ENCODE assay signal across 1 cellular context in the genomic region with DNA sequence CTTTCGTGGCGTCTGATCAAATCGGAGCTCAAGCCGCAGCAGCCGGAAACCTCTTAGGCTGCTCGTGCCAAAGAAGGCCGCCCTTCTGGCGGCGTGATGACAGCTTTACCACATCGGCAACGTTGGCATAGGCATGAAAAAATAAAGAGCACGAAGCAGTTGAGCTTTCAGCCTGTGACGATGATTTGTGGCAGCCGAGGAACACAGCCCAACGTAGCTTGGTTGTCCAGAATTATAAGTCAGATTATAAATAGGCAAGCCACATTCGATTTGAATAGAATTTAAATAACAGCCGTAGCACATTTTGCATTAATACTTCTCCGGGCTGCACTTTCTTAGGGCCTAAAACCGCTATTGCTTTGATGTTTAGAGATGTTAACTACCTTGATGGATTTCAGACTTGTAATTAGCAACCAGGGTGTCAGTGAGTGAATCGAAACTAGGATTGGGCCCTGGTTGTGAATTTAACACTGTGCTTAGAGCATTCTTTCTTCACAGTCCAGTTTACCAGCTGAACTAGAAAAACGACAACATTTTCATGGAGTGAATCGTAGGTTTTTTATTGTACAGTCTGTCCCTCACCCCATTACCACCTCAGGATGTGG.
TF ChIP-seq lines count a peak whose summit lies in the region.

No MANE protein-coding gene starts in this region.

TF ChIP-seq in K562, 482 proteins besides CTCF, POLR2A, EP300 and RAD21 (continued from another document):
- TF ChIP-seq, protein P1, sequence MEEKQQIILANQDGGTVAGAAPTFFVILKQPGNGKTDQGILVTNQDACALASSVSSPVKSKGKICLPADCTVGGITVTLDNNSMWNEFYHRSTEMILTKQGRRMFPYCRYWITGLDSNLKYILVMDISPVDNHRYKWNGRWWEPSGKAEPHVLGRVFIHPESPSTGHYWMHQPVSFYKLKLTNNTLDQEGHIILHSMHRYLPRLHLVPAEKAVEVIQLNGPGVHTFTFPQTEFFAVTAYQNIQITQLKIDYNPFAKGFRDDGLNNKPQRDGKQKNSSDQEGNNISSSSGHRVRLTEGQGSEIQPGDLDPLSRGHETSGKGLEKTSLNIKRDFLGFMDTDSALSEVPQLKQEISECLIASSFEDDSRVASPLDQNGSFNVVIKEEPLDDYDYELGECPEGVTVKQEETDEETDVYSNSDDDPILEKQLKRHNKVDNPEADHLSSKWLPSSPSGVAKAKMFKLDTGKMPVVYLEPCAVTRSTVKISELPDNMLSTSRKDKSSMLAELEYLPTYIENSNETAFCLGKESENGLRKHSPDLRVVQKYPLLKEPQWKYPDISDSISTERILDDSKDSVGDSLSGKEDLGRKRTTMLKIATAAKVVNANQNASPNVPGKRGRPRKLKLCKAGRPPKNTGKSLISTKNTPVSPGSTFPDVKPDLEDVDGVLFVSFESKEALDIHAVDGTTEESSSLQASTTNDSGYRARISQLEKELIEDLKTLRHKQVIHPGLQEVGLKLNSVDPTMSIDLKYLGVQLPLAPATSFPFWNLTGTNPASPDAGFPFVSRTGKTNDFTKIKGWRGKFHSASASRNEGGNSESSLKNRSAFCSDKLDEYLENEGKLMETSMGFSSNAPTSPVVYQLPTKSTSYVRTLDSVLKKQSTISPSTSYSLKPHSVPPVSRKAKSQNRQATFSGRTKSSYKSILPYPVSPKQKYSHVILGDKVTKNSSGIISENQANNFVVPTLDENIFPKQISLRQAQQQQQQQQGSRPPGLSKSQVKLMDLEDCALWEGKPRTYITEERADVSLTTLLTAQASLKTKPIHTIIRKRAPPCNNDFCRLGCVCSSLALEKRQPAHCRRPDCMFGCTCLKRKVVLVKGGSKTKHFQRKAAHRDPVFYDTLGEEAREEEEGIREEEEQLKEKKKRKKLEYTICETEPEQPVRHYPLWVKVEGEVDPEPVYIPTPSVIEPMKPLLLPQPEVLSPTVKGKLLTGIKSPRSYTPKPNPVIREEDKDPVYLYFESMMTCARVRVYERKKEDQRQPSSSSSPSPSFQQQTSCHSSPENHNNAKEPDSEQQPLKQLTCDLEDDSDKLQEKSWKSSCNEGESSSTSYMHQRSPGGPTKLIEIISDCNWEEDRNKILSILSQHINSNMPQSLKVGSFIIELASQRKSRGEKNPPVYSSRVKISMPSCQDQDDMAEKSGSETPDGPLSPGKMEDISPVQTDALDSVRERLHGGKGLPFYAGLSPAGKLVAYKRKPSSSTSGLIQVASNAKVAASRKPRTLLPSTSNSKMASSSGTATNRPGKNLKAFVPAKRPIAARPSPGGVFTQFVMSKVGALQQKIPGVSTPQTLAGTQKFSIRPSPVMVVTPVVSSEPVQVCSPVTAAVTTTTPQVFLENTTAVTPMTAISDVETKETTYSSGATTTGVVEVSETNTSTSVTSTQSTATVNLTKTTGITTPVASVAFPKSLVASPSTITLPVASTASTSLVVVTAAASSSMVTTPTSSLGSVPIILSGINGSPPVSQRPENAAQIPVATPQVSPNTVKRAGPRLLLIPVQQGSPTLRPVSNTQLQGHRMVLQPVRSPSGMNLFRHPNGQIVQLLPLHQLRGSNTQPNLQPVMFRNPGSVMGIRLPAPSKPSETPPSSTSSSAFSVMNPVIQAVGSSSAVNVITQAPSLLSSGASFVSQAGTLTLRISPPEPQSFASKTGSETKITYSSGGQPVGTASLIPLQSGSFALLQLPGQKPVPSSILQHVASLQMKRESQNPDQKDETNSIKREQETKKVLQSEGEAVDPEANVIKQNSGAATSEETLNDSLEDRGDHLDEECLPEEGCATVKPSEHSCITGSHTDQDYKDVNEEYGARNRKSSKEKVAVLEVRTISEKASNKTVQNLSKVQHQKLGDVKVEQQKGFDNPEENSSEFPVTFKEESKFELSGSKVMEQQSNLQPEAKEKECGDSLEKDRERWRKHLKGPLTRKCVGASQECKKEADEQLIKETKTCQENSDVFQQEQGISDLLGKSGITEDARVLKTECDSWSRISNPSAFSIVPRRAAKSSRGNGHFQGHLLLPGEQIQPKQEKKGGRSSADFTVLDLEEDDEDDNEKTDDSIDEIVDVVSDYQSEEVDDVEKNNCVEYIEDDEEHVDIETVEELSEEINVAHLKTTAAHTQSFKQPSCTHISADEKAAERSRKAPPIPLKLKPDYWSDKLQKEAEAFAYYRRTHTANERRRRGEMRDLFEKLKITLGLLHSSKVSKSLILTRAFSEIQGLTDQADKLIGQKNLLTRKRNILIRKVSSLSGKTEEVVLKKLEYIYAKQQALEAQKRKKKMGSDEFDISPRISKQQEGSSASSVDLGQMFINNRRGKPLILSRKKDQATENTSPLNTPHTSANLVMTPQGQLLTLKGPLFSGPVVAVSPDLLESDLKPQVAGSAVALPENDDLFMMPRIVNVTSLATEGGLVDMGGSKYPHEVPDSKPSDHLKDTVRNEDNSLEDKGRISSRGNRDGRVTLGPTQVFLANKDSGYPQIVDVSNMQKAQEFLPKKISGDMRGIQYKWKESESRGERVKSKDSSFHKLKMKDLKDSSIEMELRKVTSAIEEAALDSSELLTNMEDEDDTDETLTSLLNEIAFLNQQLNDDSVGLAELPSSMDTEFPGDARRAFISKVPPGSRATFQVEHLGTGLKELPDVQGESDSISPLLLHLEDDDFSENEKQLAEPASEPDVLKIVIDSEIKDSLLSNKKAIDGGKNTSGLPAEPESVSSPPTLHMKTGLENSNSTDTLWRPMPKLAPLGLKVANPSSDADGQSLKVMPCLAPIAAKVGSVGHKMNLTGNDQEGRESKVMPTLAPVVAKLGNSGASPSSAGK (IDR thresholded peaks at IDR 0.05), result peak; percentile 94
- TF ChIP-seq CBX3 (IDR thresholded peaks at IDR 0.05; ENCODE audit: borderline replicate concordance in 1 of 2, low read length in 2 of 2) (peak in 1 of 2 experiments; percentile 4; a peak in 1 of 3 replicates), MAX (CRISPR knock-in tag; IDR thresholded peaks at IDR 0.05) (0 out of 2 replicates have a peak, but pooled peaks have one; percentile 1), ZNF644 (tag; IDR thresholded peaks at IDR 0.05; ENCODE audit: low read depth) (peak; percentile 74; the same call in 1 of the 2 replicates), C11orf30 (IDR thresholded peaks at IDR 0.05; ENCODE audit: low read depth) (no peak), ZBTB17 (CRISPR knock-in tag; IDR thresholded peaks at IDR 0.05) (peak; percentile 15; the same call in 1 of the 2 replicates), PHF20 (IDR thresholded peaks at IDR 0.05; ENCODE audit: partially characterized antibody) (no peak), TARDBP (IDR thresholded peaks at IDR 0.05) (no peak), THAP7 (CRISPR knock-in tag; IDR thresholded peaks at IDR 0.05) (no peak), ZC3H4 (CRISPR knock-in tag; IDR thresholded peaks at IDR 0.05; ENCODE audit: borderline replicate concordance) (peak; percentile 16; the same call in 1 of the 2 replicates), NFATC3 (IDR thresholded peaks at IDR 0.05) (0 out of 2 replicates have a peak, but pooled peaks have one; percentile 8), NONO (IDR thresholded peaks at IDR 0.05; ENCODE audit: low read depth in 2 of 2, low read length in 1 of 2) (no peak), ZNF511 (CRISPR knock-in tag; IDR thresholded peaks at IDR 0.05) (peak; percentile 12; the same call in 1 of the 2 replicates), IFI16 (CRISPR knock-in tag; IDR thresholded peaks at IDR 0.05) (no peak), STAT5A (IDR thresholded peaks at IDR 0.05; ENCODE audit: borderline replicate concordance, low read length) (0 out of 2 replicates have a peak, but pooled peaks have one; percentile 20), FOXK1 (CRISPR knock-in tag; IDR thresholded peaks at IDR 0.05; ENCODE audit: borderline replicate concordance) (0 out of 2 replicates have a peak, but pooled peaks have one; percentile 4), KAT2B (IDR thresholded peaks at IDR 0.05; ENCODE audit: low read depth, low read length) (no peak), ARID1B (IDR thresholded peaks at IDR 0.05) (0 out of 2 replicates have a peak, but pooled peaks have one; percentile 49), BHLHE40 (IDR thresholded peaks at IDR 0.05; ENCODE audit: low read length) (peak; percentile 86), ZBTB49 (CRISPR knock-in tag; IDR thresholded peaks at IDR 0.05; ENCODE audit: borderline replicate concordance) (no peak), ZKSCAN8 (CRISPR knock-in tag; IDR thresholded peaks at IDR 0.05) (peak; percentile 69; the same call in 1 of the 2 replicates), HNRNPL (IDR thresholded peaks at IDR 0.05; ENCODE audit: low read depth, low read length) (0 out of 2 replicates have a peak, but pooled peaks have one; percentile 10), TEAD1 (CRISPR knock-in tag; IDR thresholded peaks at IDR 0.05) (peak in 1 of 2 experiments; percentile 8; a peak in 1 of 4 replicates), ZNF384 (IDR thresholded peaks at IDR 0.05; ENCODE audit: low read depth, low read length) (peak; percentile 26; the same call in 1 of the 2 replicates), POLR2B (IDR thresholded peaks at IDR 0.05; ENCODE audit: low read depth, partially characterized antibody) (no peak), HDGF (IDR thresholded peaks at IDR 0.05) (no peak), JUN (IDR thresholded peaks at IDR 0.05; ENCODE audit: borderline replicate concordance, low read depth, low read length) (no peak), JUN (CRISPR knock-in tag; IDR thresholded peaks at IDR 0.05; ENCODE audit: borderline replicate concordance) (no peak), MYNN (IDR thresholded peaks at IDR 0.05) (peak; percentile 57; the same call in 1 of the 2 replicates), MYNN (CRISPR knock-in tag; IDR thresholded peaks at IDR 0.05) (no peak)
- TF ChIP-seq, protein P2, sequence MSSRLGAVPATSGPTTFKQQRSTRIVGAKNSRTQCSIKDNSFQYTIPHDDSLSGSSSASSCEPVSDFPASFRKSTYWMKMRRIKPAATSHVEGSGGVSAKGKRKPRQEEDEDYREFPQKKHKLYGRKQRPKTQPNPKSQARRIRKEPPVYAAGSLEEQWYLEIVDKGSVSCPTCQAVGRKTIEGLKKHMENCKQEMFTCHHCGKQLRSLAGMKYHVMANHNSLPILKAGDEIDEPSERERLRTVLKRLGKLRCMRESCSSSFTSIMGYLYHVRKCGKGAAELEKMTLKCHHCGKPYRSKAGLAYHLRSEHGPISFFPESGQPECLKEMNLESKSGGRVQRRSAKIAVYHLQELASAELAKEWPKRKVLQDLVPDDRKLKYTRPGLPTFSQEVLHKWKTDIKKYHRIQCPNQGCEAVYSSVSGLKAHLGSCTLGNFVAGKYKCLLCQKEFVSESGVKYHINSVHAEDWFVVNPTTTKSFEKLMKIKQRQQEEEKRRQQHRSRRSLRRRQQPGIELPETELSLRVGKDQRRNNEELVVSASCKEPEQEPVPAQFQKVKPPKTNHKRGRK (tag; IDR thresholded peaks at IDR 0.05), result no peak
- TF ChIP-seq, protein P3, sequence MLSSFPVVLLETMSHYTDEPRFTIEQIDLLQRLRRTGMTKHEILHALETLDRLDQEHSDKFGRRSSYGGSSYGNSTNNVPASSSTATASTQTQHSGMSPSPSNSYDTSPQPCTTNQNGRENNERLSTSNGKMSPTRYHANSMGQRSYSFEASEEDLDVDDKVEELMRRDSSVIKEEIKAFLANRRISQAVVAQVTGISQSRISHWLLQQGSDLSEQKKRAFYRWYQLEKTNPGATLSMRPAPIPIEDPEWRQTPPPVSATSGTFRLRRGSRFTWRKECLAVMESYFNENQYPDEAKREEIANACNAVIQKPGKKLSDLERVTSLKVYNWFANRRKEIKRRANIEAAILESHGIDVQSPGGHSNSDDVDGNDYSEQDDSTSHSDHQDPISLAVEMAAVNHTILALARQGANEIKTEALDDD (IDR thresholded peaks at IDR 0.05), result peak; percentile 32; the same call in 1 of the 2 replicates
